ENCODE assay signal across 1 cellular context in genomic region chr9:113296796-113297558, GRCh38.
TF ChIP-seq lines count a peak whose summit lies in the region.

No MANE protein-coding gene starts in this region.

TF ChIP-seq in K562, 482 proteins besides CTCF, POLR2A, EP300 and RAD21:
- TF ChIP-seq NR4A1 (CRISPR knock-in tag; IDR thresholded peaks at IDR 0.05) (no peak), NR4A1 (tag; IDR thresholded peaks at IDR 0.05) (no peak), ZBTB17 (CRISPR knock-in tag; IDR thresholded peaks at IDR 0.05) (no peak), HBP1 (CRISPR knock-in tag; IDR thresholded peaks at IDR 0.05) (no peak), CCAR2 (IDR thresholded peaks at IDR 0.05; ENCODE audit: low read depth, low read length) (no peak), ZNF24 (IDR thresholded peaks at IDR 0.05) (peak; percentile 45; the same call in 1 of the 2 replicates)
